Comparison of ENCODE assay signal across 27 cellular contexts in genomic region chr11:113722934-113723333, GRCh38. TPM values are rescaled to one million over a fixed set of nuclear protein-coding genes. Genes with fewer than 3 reads are reported as not detected.
DNase-seq lines count a peak whose midpoint lies in the region; ATAC-seq, FAIRE-seq and TF ChIP-seq lines count a peak whose summit lies in the region.
"Had no signal": no experiment of that assay in that cellular context is flagged by ENCODE, and none has a peak within 500 bp of the region (broad histone marks: within the 10 kb centered on the region; RNA-seq: fewer than 3 reads in every experiment).

No MANE protein-coding gene starts in this region.

- CTCF ChIA-PET in HepG2 (lab: Yijun Ruan, JAX; ENCODE audit: low intra/inter-chr PET ratio, low total read pairs): no interaction called here

- H3K27me3 ChIP-seq in HepG2 (ENCODE audit: control insufficient read depth in 1 of 2, insufficient read depth in 2 of 2, low read length in 2 of 2) (no peaks in the 10 kb centered on the region), right lobe of liver (no peaks in the 10 kb centered on the region), bronchial epithelial cell (ENCODE audit: control insufficient read depth, insufficient read depth, low read length) (no peaks in the 10 kb centered on the region)
- H3K27me3 ChIP-seq: BE2C; BLaER1 treated with 17β-estradiol and CSF1 and Interleukin-3, amounts not matched to agents 10 nM and 100 nM had no signal

- TF ChIP-seq POLR2A in HepG2 (IDR thresholded peaks at IDR 0.05; ENCODE audit: insufficient read depth in 1 of 2, low read depth in 2 of 2, low read length in 2 of 2) (no peak), right lobe of liver (IDR thresholded peaks at IDR 0.05) (no peak), GM12892 (IDR thresholded peaks at IDR 0.05; ENCODE audit: low read depth, low read length) (no peak)

- H3K36me3 ChIP-seq in HepG2 (replicated peaks in 1 of 2; ENCODE audit: control insufficient read depth in 1 of 2, insufficient read depth in 2 of 2, low read length in 2 of 2) (no peaks in the 10 kb centered on the region; a peak in 1 of 5 replicates), right lobe of liver (no peaks in the 10 kb centered on the region), bronchial epithelial cell (ENCODE audit: control insufficient read depth, insufficient read depth, low read length) (no peaks in the 10 kb centered on the region)
- H3K36me3 ChIP-seq: BE2C had no signal

- FAIRE-seq in HepG2 (lab: Jason Lieb, UNC) (no peak), bronchial epithelial cell (lab: Jason Lieb, UNC) (peak; percentile 62), GM12892 (lab: Jason Lieb, UNC) (no peak)
- FAIRE-seq: A549, GM12891, H1 had no signal

- ATAC-seq in HepG2 (peak; percentile 93), right lobe of liver (no peak), esophagus mucosa (no peak)
- ATAC-seq: A549 had no signal

- H3K4me3 ChIP-seq in HepG2 (replicated peaks in 1 of 3; ENCODE audit: insufficient read depth in 1 of 3, low read depth in 2 of 3, low read length in 3 of 3): no peak overlapping the region
- no peak overlapping the region for H3K4me3 ChIP-seq in right lobe of liver
- no peak overlapping the region for H3K4me3 ChIP-seq in bronchial epithelial cell (ENCODE audit: low read depth, low read length)
- H3K4me3 ChIP-seq: A549; BLaER1 treated with 17β-estradiol and CSF1 and Interleukin-3, amounts not matched to agents 10 nM and 100 nM; GM23248 had no signal

- H3K9me3 ChIP-seq in HepG2 (ENCODE audit: low read length): no peaks in the 10 kb centered on the region
- no peaks in the 10 kb centered on the region for H3K9me3 ChIP-seq in right lobe of liver
- H3K9me3 ChIP-seq: A549, BE2C had no signal

- TF ChIP-seq EP300 in HepG2 (IDR thresholded peaks at IDR 0.05; ENCODE audit: low read depth in 2 of 2, low read length in 2 of 2) (no peak), HepG2 (CRISPR knock-in tag; IDR thresholded peaks at IDR 0.05; ENCODE audit: borderline replicate concordance) (no peak)

- POLR2A ChIA-PET in HepG2 (lab: Yijun Ruan, JAX): no interaction called here

- intact Hi-C loops in HepG2 (cut with micrococcal nuclease; ENCODE audit: unreplicated experiment) (no loop called here), right lobe of liver (cut with DNase I) (no loop called here)

- BruUV-seq in HepG2 (replicated peaks; lab: Mats Ljungman, UMichigan): no TSS peak

- 28% methylated on average over 3 of the region's 3 CpGs for WGBS in HepG2 (ENCODE audit: low lambda C conversion rate)
- WGBS in right lobe of liver (ENCODE audit: insufficient coverage, low coverage, low lambda C conversion rate, missing lambda C conversion rate): 86% methylated on average over 3 of the region's 3 CpGs

- H3K4me1 ChIP-seq in HepG2 (ENCODE audit: insufficient read depth, low read length) (peaks cover 37% of the 10 kb centered on the region), right lobe of liver (no peaks in the 10 kb centered on the region)
- H3K4me1 ChIP-seq: A549 had no signal

- H3K27ac ChIP-seq in HepG2 (ENCODE audit: extremely low read length, insufficient read depth, low read length) (no peak overlapping the region), right lobe of liver (no peak overlapping the region)
- H3K27ac ChIP-seq: A549; BLaER1 treated with 17β-estradiol and CSF1 and Interleukin-3, amounts not matched to agents 10 nM and 100 nM; GM23248 had no signal

- H3K9ac ChIP-seq in HepG2 (ENCODE audit: insufficient read depth, low read depth, low read length): no peak overlapping the region
- H3K9ac ChIP-seq: BLaER1 treated with 17β-estradiol and CSF1 and Interleukin-3, amounts not matched to agents 10 nM and 100 nM; GM23248 had no signal

- no peaks in the 10 kb centered on the region for H4K20me1 ChIP-seq in HepG2 (ENCODE audit: insufficient read depth, low read length)
- H4K20me1 ChIP-seq: BLaER1 treated with 17β-estradiol and CSF1 and Interleukin-3, amounts not matched to agents 10 nM and 100 nM had no signal

- TF ChIP-seq RAD21 in HepG2 (CRISPR knock-in tag; IDR thresholded peaks at IDR 0.05): no peak

- H3K79me2 ChIP-seq in HepG2 (ENCODE audit: insufficient read depth, low read length): no peaks in the 10 kb centered on the region

- DNase-seq in HepG2 (ENCODE audit: low spot score) (peak; percentile 63), right lobe of liver (no peak), bronchial epithelial cell (ENCODE audit: low read depth) (peak; percentile 10), retina (peak; percentile 19), NCI-H510A treated with DMSO at 0.1 percent for 48 hours (lab: John Stamatoyannopoulos, UW) (no peak), GM12892 (ENCODE audit: insufficient read length) (no peak)
- DNase-seq: 8988T; ACHN; AML-193; Calu3; CD4-positive, alpha-beta T cell; CD8-positive, alpha-beta memory T cell; DMS53; DMS79 treated with DMSO at 0.1 percent for 48 hours; GF-D8; GM23248; H7; HCEC 1CT had no signal

- no peak for TF ChIP-seq CTCF in HepG2 (CRISPR knock-in tag; IDR thresholded peaks at IDR 0.05)
- TF ChIP-seq CTCF in right lobe of liver (IDR thresholded peaks at IDR 0.05): no peak
- TF ChIP-seq CTCF in bronchial epithelial cell (IDR thresholded peaks at IDR 0.05; ENCODE audit: insufficient read depth, low read length, severe bottlenecking): no peak

- H3K4me2 ChIP-seq in HepG2 (ENCODE audit: low read depth, low read length): no peak overlapping the region
- H3K4me2 ChIP-seq: A549; BLaER1 treated with 17β-estradiol and CSF1 and Interleukin-3, amounts not matched to agents 10 nM and 100 nM had no signal

- no peak overlapping the region for H2AFZ ChIP-seq in HepG2 (ENCODE audit: low read length)
- H2AFZ ChIP-seq: GM23248 had no signal

- in situ Hi-C loops in HepG2 (cut with HindIII; ENCODE audit: extremely low pct_ligation_motif_present, low pct_unique_long_range_greater_than_20kb): no loop called here

RNA-seq across cellular contexts. Expression of gene TMPRSS5, which starts 16.8 kb away (rescaled TPM):
- total RNA-seq in HepG2 (2016; rRNA removed; fragmentation: Illumina TruSeq; extraction: Trizol): 0.40 TPM in 1 of 2 replicates, not detected in the other
- not detected in 2 replicates for total RNA-seq in HepG2 (2016; cell fraction: cytosol; rRNA removed; fragmentation: Illumina TruSeq; extraction: Trizol; ENCODE audit: low read depth)
- total RNA-seq in HepG2 (2016; cell fraction: insoluble cytoplasmic fraction; rRNA removed; fragmentation: Illumina TruSeq; extraction: Trizol): 0.12 and 0.37 TPM in 2 replicates
- 0.07 and 0.09 TPM in 2 replicates for total RNA-seq in HepG2 (2016; cell fraction: membrane; rRNA removed; fragmentation: Illumina TruSeq; extraction: Trizol)
- 0.85 and 0.96 TPM in 2 replicates for total RNA-seq in HepG2 (2016; cell fraction: nucleus; rRNA removed; fragmentation: Illumina TruSeq; extraction: Trizol)
- 0.65 and 0.96 TPM in 2 replicates for polyA plus RNA-seq in HepG2 (2011; rRNA removed)
- 0.29 and 0.34 TPM in 2 replicates for polyA plus RNA-seq in HepG2 (2011; cell fraction: cytosol; rRNA removed)
- 3.2 and 5.2 TPM in 2 replicates for polyA plus RNA-seq in HepG2 (2011; cell fraction: nucleus; rRNA removed)
- 0.29 and 0.43 TPM in 2 replicates for polyA plus RNA-seq in HepG2 (2012)
- not detected in 2 replicates for polyA plus RNA-seq in HepG2 (2016; cell fraction: cytosol; fragmentation: Illumina TruSeq; extraction: Trizol; ENCODE audit: low read depth)
- polyA plus RNA-seq in HepG2 (2016; cell fraction: insoluble cytoplasmic fraction; fragmentation: Illumina TruSeq; extraction: Trizol; ENCODE audit: low read depth): not detected in 2 replicates
- polyA plus RNA-seq in HepG2 (2016; cell fraction: membrane; fragmentation: Illumina TruSeq; extraction: Trizol; ENCODE audit: low read depth): not detected in 2 replicates
- polyA plus RNA-seq in HepG2 (2016; cell fraction: nucleus; fragmentation: Illumina TruSeq; extraction: Trizol; ENCODE audit: insufficient read depth, low read depth): 1.5 and 3.5 TPM in 2 replicates
- polyA minus RNA-seq in HepG2 (2011; rRNA and poly(A)+ RNA removed; ENCODE audit: low replicate concordance): 0.49 and 0.68 TPM in 2 replicates
- not detected in 2 replicates for polyA minus RNA-seq in HepG2 (2011; cell fraction: cytosol; rRNA and poly(A)+ RNA removed)
- polyA minus RNA-seq in HepG2 (2011; cell fraction: nucleus; rRNA and poly(A)+ RNA removed): 1.3 and 1.7 TPM in 2 replicates
- under 1 TPM in 4 of 6 experiments, not detected in 2; 0.12 to 0.75 (median 0.43) TPM for total RNA-seq in right lobe of liver
- under 0.01 and 0.13 TPM in 2 replicates for total RNA-seq in bronchial epithelial cell
- 0.21 TPM for polyA plus RNA-seq in GM12892 (2012; ENCODE audit: missing spikeins)
- total RNA-seq in esophagus mucosa: 0.40 TPM
- total RNA-seq: G401, GM23248 had no signal
- polyA plus RNA-seq: CD14-positive monocyte; CD8-positive, alpha-beta memory T cell; GM23248 had no signal

RNA-seq across cellular contexts. Expression of gene ZW10, which starts 50.6 kb away (rescaled TPM):
- total RNA-seq in HepG2 (2016; rRNA removed; fragmentation: Illumina TruSeq; extraction: Trizol) (31.3 and 43.4 TPM in 2 replicates), right lobe of liver (10 to 100 TPM in 1 of 6 experiments, 1 to 10 TPM in 5; 7.3 to 10.8 (median 8.5) TPM), bronchial epithelial cell (16.3 and 19.6 TPM in 2 replicates), esophagus mucosa (10.2 TPM)
- total RNA-seq in HepG2 (2016; cell fraction: cytosol; rRNA removed; fragmentation: Illumina TruSeq; extraction: Trizol; ENCODE audit: low read depth): 4.9 TPM in 2 replicates
- total RNA-seq in HepG2 (2016; cell fraction: insoluble cytoplasmic fraction; rRNA removed; fragmentation: Illumina TruSeq; extraction: Trizol): 30.5 and 40.9 TPM in 2 replicates
- total RNA-seq in HepG2 (2016; cell fraction: membrane; rRNA removed; fragmentation: Illumina TruSeq; extraction: Trizol): 9.4 and 12.9 TPM in 2 replicates
- total RNA-seq in HepG2 (2016; cell fraction: nucleus; rRNA removed; fragmentation: Illumina TruSeq; extraction: Trizol): 19.5 and 21.6 TPM in 2 replicates
- polyA plus RNA-seq in HepG2 (2011; rRNA removed): 5.1 and 5.8 TPM in 2 replicates
- polyA plus RNA-seq in HepG2 (2011; cell fraction: cytosol; rRNA removed): 3.2 and 4.7 TPM in 2 replicates
- 3.5 and 3.6 TPM in 2 replicates for polyA plus RNA-seq in HepG2 (2011; cell fraction: nucleus; rRNA removed)
- 7.4 and 9.3 TPM in 2 replicates for polyA plus RNA-seq in HepG2 (2012)
- polyA plus RNA-seq in HepG2 (2016; cell fraction: cytosol; fragmentation: Illumina TruSeq; extraction: Trizol; ENCODE audit: low read depth): 2.2 and 2.8 TPM in 2 replicates
- polyA plus RNA-seq in HepG2 (2016; cell fraction: insoluble cytoplasmic fraction; fragmentation: Illumina TruSeq; extraction: Trizol; ENCODE audit: low read depth): 29.4 and 30.1 TPM in 2 replicates
- 3.7 and 5.5 TPM in 2 replicates for polyA plus RNA-seq in HepG2 (2016; cell fraction: membrane; fragmentation: Illumina TruSeq; extraction: Trizol; ENCODE audit: low read depth)
- 16.7 and 17.4 TPM in 2 replicates for polyA plus RNA-seq in HepG2 (2016; cell fraction: nucleus; fragmentation: Illumina TruSeq; extraction: Trizol; ENCODE audit: insufficient read depth, low read depth)
- polyA minus RNA-seq in HepG2 (2011; rRNA and poly(A)+ RNA removed; ENCODE audit: low replicate concordance): 5.1 and 10.4 TPM in 2 replicates
- 6.2 and 7.2 TPM in 2 replicates for polyA minus RNA-seq in HepG2 (2011; cell fraction: cytosol; rRNA and poly(A)+ RNA removed)
- polyA minus RNA-seq in HepG2 (2011; cell fraction: nucleus; rRNA and poly(A)+ RNA removed): 17.3 and 18.2 TPM in 2 replicates
- 12.1 TPM for polyA plus RNA-seq in GM12892 (2012; ENCODE audit: missing spikeins)

RNA-seq across cellular contexts. Expression of gene CLDN25, which starts 56.7 kb away (rescaled TPM):
- not detected in 2 replicates for total RNA-seq in HepG2 (2016; rRNA removed; fragmentation: Illumina TruSeq; extraction: Trizol)
- not detected in 2 replicates for total RNA-seq in HepG2 (2016; cell fraction: cytosol; rRNA removed; fragmentation: Illumina TruSeq; extraction: Trizol; ENCODE audit: low read depth)
- not detected in 2 replicates for total RNA-seq in HepG2 (2016; cell fraction: insoluble cytoplasmic fraction; rRNA removed; fragmentation: Illumina TruSeq; extraction: Trizol)
- not detected in 2 replicates for total RNA-seq in HepG2 (2016; cell fraction: membrane; rRNA removed; fragmentation: Illumina TruSeq; extraction: Trizol)
- not detected in 2 replicates for total RNA-seq in HepG2 (2016; cell fraction: nucleus; rRNA removed; fragmentation: Illumina TruSeq; extraction: Trizol)
- polyA plus RNA-seq in HepG2 (2011; rRNA removed): not detected in 2 replicates
- not detected in 2 replicates for polyA plus RNA-seq in HepG2 (2011; cell fraction: cytosol; rRNA removed)
- polyA plus RNA-seq in HepG2 (2011; cell fraction: nucleus; rRNA removed): not detected in 2 replicates
- polyA plus RNA-seq in HepG2 (2012): not detected in 2 replicates
- polyA plus RNA-seq in HepG2 (2016; cell fraction: cytosol; fragmentation: Illumina TruSeq; extraction: Trizol; ENCODE audit: low read depth): not detected in 2 replicates
- not detected in 2 replicates for polyA plus RNA-seq in HepG2 (2016; cell fraction: insoluble cytoplasmic fraction; fragmentation: Illumina TruSeq; extraction: Trizol; ENCODE audit: low read depth)
- polyA plus RNA-seq in HepG2 (2016; cell fraction: membrane; fragmentation: Illumina TruSeq; extraction: Trizol; ENCODE audit: low read depth): not detected in 2 replicates
- polyA plus RNA-seq in HepG2 (2016; cell fraction: nucleus; fragmentation: Illumina TruSeq; extraction: Trizol; ENCODE audit: insufficient read depth, low read depth): not detected in 2 replicates
- not detected in 2 replicates for polyA minus RNA-seq in HepG2 (2011; rRNA and poly(A)+ RNA removed; ENCODE audit: low replicate concordance)
- polyA minus RNA-seq in HepG2 (2011; cell fraction: cytosol; rRNA and poly(A)+ RNA removed): not detected in 2 replicates
- polyA minus RNA-seq in HepG2 (2011; cell fraction: nucleus; rRNA and poly(A)+ RNA removed): not detected in 2 replicates
- total RNA-seq in right lobe of liver: not detected
- not detected in 2 replicates for total RNA-seq in bronchial epithelial cell
- not detected for polyA plus RNA-seq in GM12892 (2012; ENCODE audit: missing spikeins)
- total RNA-seq in esophagus mucosa: not detected
- total RNA-seq: Calu3; CD4-positive, alpha-beta T cell; CD8-positive, alpha-beta memory T cell; Daoy; G401; GM23248; H1; H7 had no signal
- polyA plus RNA-seq: A549; CD14-positive monocyte; CD8-positive, alpha-beta memory T cell; GM23248; H1 had no signal

Comparison
In these comparisons a context has a peak if more than half of its experiments do, and no peak if none do; other contexts are left out.
1. DNase-seq: peak in HepG2 (single experiment), bronchial epithelial cell (single experiment) and retina (single experiment); none in right lobe of liver (0 of 3), NCI-H510A treated with DMSO at 0.1 percent for 48 hours (single experiment) and GM12892 (single experiment).